ENCODE assay signal across 1 cellular context in the genomic region with DNA sequence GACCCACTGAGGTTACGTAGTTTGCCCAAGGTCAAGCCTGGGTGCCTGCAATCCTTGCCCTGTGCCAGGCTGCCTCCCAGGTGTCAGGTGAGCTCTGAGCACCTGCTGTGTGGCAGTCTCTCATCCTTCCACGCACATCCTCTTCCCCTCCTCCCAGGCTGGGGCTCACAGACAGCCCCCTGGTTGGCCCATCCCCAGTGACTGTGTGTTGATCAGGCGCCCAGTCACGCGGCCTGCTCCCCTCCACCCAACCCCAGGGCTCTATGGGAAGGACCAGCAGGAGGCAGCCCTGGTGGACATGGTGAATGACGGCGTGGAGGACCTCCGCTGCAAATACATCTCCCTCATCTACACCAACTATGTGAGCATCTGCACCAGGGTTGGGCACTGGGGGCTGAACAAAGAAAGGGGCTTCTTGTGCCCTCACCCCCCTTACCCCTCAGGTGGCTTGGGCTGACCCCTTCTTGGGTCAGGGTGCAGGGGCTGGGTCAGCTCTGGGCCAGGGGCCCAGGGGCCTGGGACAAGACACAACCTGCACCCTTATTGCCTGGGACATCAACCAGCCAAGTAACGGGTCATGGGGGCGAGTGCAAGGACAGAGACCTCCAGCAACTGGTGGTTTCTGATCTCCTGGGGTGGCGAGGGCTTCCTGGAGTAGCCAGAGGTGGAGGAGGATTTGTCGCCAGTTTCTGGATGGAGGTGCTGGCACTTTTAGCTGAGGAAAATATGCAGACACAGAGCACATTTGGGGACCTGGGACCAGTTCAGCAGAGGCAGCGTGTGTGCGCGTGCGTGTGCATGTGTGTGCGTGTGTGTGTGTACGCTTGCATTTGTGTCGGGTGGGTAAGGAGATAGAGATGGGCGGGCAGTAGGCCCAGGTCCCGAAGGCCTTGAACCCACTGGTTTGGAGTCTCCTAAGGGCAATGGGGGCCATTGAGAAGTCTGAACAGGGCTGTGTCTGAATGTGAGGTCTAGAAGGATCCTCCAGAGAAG.
TF ChIP-seq lines count a peak whose summit lies in the region.

No MANE protein-coding gene starts in this region.

TF ChIP-seq in HepG2, 621 proteins besides CTCF, POLR2A, EP300 and RAD21:
- TF ChIP-seq, protein P1, sequence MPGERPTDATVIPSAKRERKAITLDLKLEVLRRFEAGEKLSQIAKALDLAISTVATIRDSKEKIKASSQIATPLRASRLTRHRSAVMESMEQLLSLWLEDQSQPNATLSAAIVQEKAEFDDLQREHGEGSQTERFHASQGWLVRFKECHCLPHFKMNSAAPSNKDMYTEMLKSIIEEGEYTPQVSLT (CRISPR knock-in tag; IDR thresholded peaks at IDR 0.05; ENCODE audit: borderline replicate concordance, low read depth), result no peak
- TF ChIP-seq PRPF4 (IDR thresholded peaks at IDR 0.05; ENCODE audit: low read depth, low read length, poor library complexity, severe bottlenecking) (no peak), ZNF20 (CRISPR knock-in tag; IDR thresholded peaks at IDR 0.05) (no peak), ZNF724P (CRISPR knock-in tag; IDR thresholded peaks at IDR 0.05; ENCODE audit: borderline replicate concordance) (no peak), CAMTA2 (CRISPR knock-in tag; IDR thresholded peaks at IDR 0.05; ENCODE audit: borderline replicate concordance) (no peak), TCF7L2 (IDR thresholded peaks at IDR 0.05; ENCODE audit: low read depth, low read length) (no peak), ZNF83 (CRISPR knock-in tag; IDR thresholded peaks at IDR 0.05; ENCODE audit: borderline replicate concordance) (no peak)
- TF ChIP-seq, protein P2, sequence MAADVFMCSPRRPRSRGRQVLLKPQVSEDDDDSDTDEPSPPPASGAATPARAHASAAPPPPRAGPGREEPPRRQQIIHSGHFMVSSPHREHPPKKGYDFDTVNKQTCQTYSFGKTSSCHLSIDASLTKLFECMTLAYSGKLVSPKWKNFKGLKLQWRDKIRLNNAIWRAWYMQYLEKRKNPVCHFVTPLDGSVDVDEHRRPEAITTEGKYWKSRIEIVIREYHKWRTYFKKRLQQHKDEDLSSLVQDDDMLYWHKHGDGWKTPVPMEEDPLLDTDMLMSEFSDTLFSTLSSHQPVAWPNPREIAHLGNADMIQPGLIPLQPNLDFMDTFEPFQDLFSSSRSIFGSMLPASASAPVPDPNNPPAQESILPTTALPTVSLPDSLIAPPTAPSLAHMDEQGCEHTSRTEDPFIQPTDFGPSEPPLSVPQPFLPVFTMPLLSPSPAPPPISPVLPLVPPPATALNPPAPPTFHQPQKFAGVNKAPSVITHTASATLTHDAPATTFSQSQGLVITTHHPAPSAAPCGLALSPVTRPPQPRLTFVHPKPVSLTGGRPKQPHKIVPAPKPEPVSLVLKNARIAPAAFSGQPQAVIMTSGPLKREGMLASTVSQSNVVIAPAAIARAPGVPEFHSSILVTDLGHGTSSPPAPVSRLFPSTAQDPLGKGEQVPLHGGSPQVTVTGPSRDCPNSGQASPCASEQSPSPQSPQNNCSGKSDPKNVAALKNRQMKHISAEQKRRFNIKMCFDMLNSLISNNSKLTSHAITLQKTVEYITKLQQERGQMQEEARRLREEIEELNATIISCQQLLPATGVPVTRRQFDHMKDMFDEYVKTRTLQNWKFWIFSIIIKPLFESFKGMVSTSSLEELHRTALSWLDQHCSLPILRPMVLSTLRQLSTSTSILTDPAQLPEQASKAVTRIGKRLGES (CRISPR knock-in tag; IDR thresholded peaks at IDR 0.05; ENCODE audit: borderline replicate concordance), result no peak
- TF ChIP-seq, protein P3, sequence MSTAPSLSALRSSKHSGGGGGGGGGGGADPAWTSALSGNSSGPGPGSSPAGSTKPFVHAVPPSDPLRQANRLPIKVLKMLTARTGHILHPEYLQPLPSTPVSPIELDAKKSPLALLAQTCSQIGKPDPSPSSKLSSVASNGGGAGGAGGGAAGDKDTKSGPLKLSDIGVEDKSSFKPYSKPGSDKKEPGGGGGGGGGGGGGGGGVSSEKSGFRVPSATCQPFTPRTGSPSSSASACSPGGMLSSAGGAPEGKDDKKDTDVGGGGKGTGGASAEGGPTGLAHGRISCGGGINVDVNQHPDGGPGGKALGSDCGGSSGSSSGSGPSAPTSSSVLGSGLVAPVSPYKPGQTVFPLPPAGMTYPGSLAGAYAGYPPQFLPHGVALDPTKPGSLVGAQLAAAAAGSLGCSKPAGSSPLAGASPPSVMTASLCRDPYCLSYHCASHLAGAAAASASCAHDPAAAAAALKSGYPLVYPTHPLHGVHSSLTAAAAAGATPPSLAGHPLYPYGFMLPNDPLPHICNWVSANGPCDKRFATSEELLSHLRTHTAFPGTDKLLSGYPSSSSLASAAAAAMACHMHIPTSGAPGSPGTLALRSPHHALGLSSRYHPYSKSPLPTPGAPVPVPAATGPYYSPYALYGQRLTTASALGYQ (CRISPR knock-in tag; IDR thresholded peaks at IDR 0.05), result no peak
- TF ChIP-seq, protein P4, sequence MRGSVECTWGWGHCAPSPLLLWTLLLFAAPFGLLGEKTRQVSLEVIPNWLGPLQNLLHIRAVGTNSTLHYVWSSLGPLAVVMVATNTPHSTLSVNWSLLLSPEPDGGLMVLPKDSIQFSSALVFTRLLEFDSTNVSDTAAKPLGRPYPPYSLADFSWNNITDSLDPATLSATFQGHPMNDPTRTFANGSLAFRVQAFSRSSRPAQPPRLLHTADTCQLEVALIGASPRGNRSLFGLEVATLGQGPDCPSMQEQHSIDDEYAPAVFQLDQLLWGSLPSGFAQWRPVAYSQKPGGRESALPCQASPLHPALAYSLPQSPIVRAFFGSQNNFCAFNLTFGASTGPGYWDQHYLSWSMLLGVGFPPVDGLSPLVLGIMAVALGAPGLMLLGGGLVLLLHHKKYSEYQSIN (CRISPR knock-in tag; IDR thresholded peaks at IDR 0.05; ENCODE audit: borderline replicate concordance), result no peak
- TF ChIP-seq, protein P5, sequence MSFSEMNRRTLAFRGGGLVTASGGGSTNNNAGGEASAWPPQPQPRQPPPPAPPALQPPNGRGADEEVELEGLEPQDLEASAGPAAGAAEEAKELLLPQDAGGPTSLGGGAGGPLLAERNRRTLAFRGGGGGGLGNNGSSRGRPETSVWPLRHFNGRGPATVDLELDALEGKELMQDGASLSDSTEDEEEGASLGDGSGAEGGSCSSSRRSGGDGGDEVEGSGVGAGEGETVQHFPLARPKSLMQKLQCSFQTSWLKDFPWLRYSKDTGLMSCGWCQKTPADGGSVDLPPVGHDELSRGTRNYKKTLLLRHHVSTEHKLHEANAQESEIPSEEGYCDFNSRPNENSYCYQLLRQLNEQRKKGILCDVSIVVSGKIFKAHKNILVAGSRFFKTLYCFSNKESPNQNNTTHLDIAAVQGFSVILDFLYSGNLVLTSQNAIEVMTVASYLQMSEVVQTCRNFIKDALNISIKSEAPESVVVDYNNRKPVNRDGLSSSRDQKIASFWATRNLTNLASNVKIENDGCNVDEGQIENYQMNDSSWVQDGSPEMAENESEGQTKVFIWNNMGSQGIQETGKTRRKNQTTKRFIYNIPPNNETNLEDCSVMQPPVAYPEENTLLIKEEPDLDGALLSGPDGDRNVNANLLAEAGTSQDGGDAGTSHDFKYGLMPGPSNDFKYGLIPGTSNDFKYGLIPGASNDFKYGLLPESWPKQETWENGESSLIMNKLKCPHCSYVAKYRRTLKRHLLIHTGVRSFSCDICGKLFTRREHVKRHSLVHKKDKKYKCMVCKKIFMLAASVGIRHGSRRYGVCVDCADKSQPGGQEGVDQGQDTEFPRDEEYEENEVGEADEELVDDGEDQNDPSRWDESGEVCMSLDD (CRISPR knock-in tag; IDR thresholded peaks at IDR 0.05; ENCODE audit: borderline replicate concordance), result no peak
- TF ChIP-seq, protein P6, sequence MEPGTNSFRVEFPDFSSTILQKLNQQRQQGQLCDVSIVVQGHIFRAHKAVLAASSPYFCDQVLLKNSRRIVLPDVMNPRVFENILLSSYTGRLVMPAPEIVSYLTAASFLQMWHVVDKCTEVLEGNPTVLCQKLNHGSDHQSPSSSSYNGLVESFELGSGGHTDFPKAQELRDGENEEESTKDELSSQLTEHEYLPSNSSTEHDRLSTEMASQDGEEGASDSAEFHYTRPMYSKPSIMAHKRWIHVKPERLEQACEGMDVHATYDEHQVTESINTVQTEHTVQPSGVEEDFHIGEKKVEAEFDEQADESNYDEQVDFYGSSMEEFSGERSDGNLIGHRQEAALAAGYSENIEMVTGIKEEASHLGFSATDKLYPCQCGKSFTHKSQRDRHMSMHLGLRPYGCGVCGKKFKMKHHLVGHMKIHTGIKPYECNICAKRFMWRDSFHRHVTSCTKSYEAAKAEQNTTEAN (CRISPR knock-in tag; conservative IDR thresholded peaks at IDR 0.05), result no peak
